Comparison of ENCODE assay signal across 8 cellular contexts in the genomic region with DNA sequence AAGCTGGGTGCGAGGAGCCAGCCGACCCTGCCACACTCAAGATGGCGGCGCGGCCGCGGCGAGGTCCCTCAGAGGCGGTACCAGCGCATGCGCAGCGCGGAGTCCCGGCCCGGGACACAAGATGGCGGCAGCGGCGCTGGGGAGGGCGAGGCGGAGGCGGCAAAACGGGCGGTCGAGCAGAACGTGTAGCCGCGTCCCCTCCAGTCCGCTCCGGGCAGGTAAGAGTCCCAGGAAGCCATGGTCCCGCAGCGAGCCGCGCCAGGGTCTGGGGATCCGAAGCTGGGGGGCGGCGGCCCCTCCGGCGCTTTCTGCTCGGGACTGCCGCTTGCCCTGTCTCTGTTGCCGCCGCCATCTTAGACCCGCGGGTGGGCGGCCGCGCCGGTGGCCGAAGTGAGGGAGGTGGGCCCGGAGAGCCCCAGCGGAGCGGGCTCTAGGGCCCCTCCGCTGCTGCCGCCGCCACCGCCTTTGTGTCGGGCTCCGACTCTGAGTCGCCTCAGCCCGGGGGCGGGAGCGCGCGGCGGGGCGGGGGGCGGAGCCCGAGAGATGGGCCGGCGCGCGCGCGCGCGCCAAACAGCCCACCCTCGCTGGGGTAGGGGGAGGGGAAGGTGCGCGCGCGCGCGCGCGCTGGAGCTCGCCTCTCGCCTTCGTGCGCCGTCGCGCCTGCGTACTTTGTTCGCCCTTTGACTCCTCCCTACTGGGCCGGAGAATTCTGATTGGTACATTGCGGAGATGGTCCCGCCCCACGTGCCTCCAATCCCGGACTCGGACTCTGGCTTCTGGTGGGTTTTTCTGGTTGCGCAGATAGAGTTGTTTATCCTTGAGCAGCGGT. TPM values are rescaled to one million over a fixed set of nuclear protein-coding genes. Genes with fewer than 3 reads are reported as not detected.
DNase-seq lines count a peak whose midpoint lies in the region; ATAC-seq, FAIRE-seq and TF ChIP-seq lines count a peak whose summit lies in the region.

TSS of gene PCIF1 (plus strand) at position 97 of the 829 bp plus-strand sequence. CDS start 4,317 bp downstream, outside the sequence.

- DNase-seq in NCI-H2029 treated with DMSO at 0.1 percent for 48 hours (lab: John Stamatoyannopoulos, UW) (peak; percentile 78), T-helper 22 cell (ENCODE audit: low read depth) (peak; percentile 95), astrocyte (ENCODE audit: low read depth) (peak; percentile 92), right cardiac atrium (peak; percentile 98 to 100 (median 99)), vagina (ENCODE audit: extremely low spot score in 2 of 2) (peak in 1 of 2 donors; percentile 99)

- H3K36me3 ChIP-seq in astrocyte (ENCODE audit: insufficient read depth, low read length): peaks cover 16% of the 10 kb centered on the region
- peaks cover 25% of the 10 kb centered on the region for H3K36me3 ChIP-seq in rectal smooth muscle tissue (ENCODE audit: control insufficient read depth, insufficient read depth, low read length)
- H3K36me3 ChIP-seq in vagina: peaks cover 0 to 26% of the 10 kb centered on the region in 2 donors

- no peaks in the 10 kb centered on the region for H3K27me3 Mint-ChIP-seq in astrocyte (ENCODE audit: low read depth, unreplicated experiment)

- intact Hi-C loops in right cardiac atrium (cut with DNase I): loop anchor here in 2 of 4 donors (2.0 to 10.0 kb wide), 2 partner anchors 44 to 100 kb away; partner anchors contain the start of genes CTSA (in 1 of the 2), NEURL2 (in 1 of the 2) and SNX21 (in 1 of the 2)
- intact Hi-C loops in vagina (cut with DNase I): loop anchor here (2.0 kb wide), 1 partner anchor 44 kb away; the partner anchor contains the start of genes CTSA and NEURL2

- no peaks in the 10 kb centered on the region for H3K27me3 ChIP-seq in astrocyte (ENCODE audit: insufficient read depth, low read length)
- H3K27me3 ChIP-seq in right cardiac atrium (ENCODE audit: control insufficient read depth, insufficient read depth): no peaks in the 10 kb centered on the region
- H3K27me3 ChIP-seq in rectal smooth muscle tissue (ENCODE audit: control insufficient read depth, insufficient read depth, low read length): no peaks in the 10 kb centered on the region
- H3K27me3 ChIP-seq in vagina: no peaks in the 10 kb centered on the region

- peaks cover 12% of the 10 kb centered on the region for H3K36me3 Mint-ChIP-seq in astrocyte (ENCODE audit: low read depth, unreplicated experiment)

- peak within 1 kb of the TSS; percentile 94 for H3K4me2 ChIP-seq in astrocyte (ENCODE audit: low read length)

- H3K4me1 ChIP-seq in astrocyte (ENCODE audit: insufficient read depth, low read length) (peaks cover 14% of the 10 kb centered on the region), right cardiac atrium (ENCODE audit: control insufficient read depth, insufficient read depth, low read length) (peaks cover 6% of the 10 kb centered on the region), rectal smooth muscle tissue (ENCODE audit: control insufficient read depth, insufficient read depth, low read length) (peaks cover 5% of the 10 kb centered on the region), vagina (peaks cover 30% of the 10 kb centered on the region)

- ATAC-seq in GM18511 (IDR thresholded peaks at IDR 0.05; ENCODE audit: unreplicated experiment) (peak; percentile 81), HG03025 (IDR thresholded peaks at IDR 0.05; ENCODE audit: low FRiP score, unreplicated experiment) (peak; percentile 62), right cardiac atrium (peak; percentile 92 to 93)

- H3K9me3 Mint-ChIP-seq in astrocyte (ENCODE audit: unreplicated experiment): no peaks in the 10 kb centered on the region

- H3K4me1 Mint-ChIP-seq in astrocyte (ENCODE audit: low read depth, unreplicated experiment): peaks cover 2% of the 10 kb centered on the region

- no peak for FAIRE-seq in astrocyte (lab: Jason Lieb, UNC)

- peak; percentile 76 to 82 for TF ChIP-seq POLR2A in vagina (IDR thresholded peaks at IDR 0.05)

- peak within 1 kb of the TSS; percentile 100 for H3K9ac ChIP-seq in astrocyte (ENCODE audit: low read length)
- peak within 1 kb of the TSS; percentile 99 for H3K9ac ChIP-seq in rectal smooth muscle tissue (ENCODE audit: low read length)

- H4K20me1 ChIP-seq in astrocyte (ENCODE audit: insufficient read depth, low read length): peaks cover 56% of the 10 kb centered on the region

- H3K27ac Mint-ChIP-seq in astrocyte (ENCODE audit: unreplicated experiment): peak within 1 kb of the TSS; percentile 98

- TF ChIP-seq CTCF in astrocyte (IDR thresholded peaks at IDR 0.05; ENCODE audit: insufficient read depth, low read depth, low read length) (no peak), vagina (IDR thresholded peaks at IDR 0.05) (no peak)

- H3K4me3 ChIP-seq in astrocyte (ENCODE audit: insufficient read depth, low read depth, low read length) (peak within 1 kb of the TSS; percentile 75), right cardiac atrium (ENCODE audit: low read length) (peak within 1 kb of the TSS; percentile 92), rectal smooth muscle tissue (ENCODE audit: low read length) (peak within 1 kb of the TSS; percentile 99), vagina (peak within 1 kb of the TSS; percentile 74 to 94)

- H3K79me2 ChIP-seq in astrocyte (ENCODE audit: insufficient read depth, low read length): peaks cover 42% of the 10 kb centered on the region

- H3K9me3 ChIP-seq in astrocyte (ENCODE audit: insufficient read depth, low read depth, low read length) (no peaks in the 10 kb centered on the region), right cardiac atrium (ENCODE audit: control insufficient read depth, low read length) (no peaks in the 10 kb centered on the region), vagina (no peaks in the 10 kb centered on the region)

- under 1% methylated on average over 102 of the region's 102 CpGs for WGBS in right cardiac atrium

- peak within 1 kb of the TSS; percentile 91 for H2AFZ ChIP-seq in astrocyte (ENCODE audit: low read depth, low read length)

- H3K27ac ChIP-seq in astrocyte (ENCODE audit: low read depth, low read length) (peak within 1 kb of the TSS; percentile 100), right cardiac atrium (ENCODE audit: low read length) (peak within 1 kb of the TSS; percentile 98), rectal smooth muscle tissue (ENCODE audit: low read depth, low read length) (peak within 1 kb of the TSS; percentile 100), vagina (peak within 1 kb of the TSS; percentile 100)

- peak within 1 kb of the TSS; percentile 95 for H3K4me3 Mint-ChIP-seq in astrocyte (ENCODE audit: unreplicated experiment)

RNA-seq across cellular contexts. Expression of gene PCIF1, which starts in this region (rescaled TPM):
- 12.9 and 13.0 TPM in 2 replicates for total RNA-seq in astrocyte
- total RNA-seq in right cardiac atrium: 10 to 100 TPM; 28.0 to 31.8 (median 29.6) TPM
- 22.2 TPM for polyA plus RNA-seq in right cardiac atrium
- 36.6 TPM for total RNA-seq in vagina
